Comparison of ENCODE assay signal across 23 cellular contexts in the genomic region with DNA sequence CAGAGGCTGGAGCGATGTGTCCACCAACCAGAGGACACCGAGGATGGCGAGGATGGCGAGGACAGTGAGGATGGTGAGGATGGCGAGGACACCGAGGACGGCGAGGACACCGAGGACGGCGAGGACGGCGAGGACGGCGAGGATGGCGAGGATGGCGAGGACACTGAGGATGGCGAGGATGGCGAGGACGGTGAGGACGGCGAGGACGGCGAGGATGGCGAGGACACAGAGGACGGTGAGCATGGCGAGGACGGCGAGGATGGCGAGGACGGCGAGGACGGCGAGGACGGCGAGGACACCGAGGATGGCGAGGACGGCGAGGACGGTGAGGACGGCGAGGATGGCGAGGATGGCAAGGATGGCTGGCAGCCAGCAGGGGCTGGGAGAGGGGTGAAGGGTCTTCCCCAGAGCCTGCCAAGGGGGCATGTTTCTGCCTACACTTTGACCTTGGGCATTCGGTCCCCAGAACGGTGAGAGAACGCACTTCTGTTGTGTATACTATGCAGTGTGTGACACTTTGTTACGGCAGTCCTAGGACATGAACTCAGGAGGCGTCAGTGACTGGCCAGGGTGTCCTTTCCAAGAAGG.
"Had no signal": no experiment of that assay in that cellular context is flagged by ENCODE, and none has a peak within 500 bp of the region (broad histone marks: within the 10 kb centered on the region; RNA-seq: fewer than 3 reads in every experiment).

No MANE protein-coding gene starts in this region.

- H3K27ac Mint-ChIP-seq: activated CD8-positive, alpha-beta T cell treated with anti-CD3 and anti-CD28 coated beads for 36 hours; activated naive CD4-positive, alpha-beta T cell treated with anti-CD3 and anti-CD28 coated beads, Interleukin-2, amount 50 U/mL, for 24 hours; activated T-cell treated with anti-CD3 and anti-CD28 coated beads, Interleukin-2, amount 50 U/mL, for 72 hours; T-helper 1 cell treated with Interleukin-12 subunit alpha and Interleukin-12 subunit beta and Interleukin-4 antibody, amounts not matched to agents 30 μg/mL and 1 μg/mL, for 36 hours had no signal

- H3K36me3 ChIP-seq: MG63, SJSA1 had no signal

- H3K4me1 ChIP-seq: SJSA1 had no signal

- H3K27me3 ChIP-seq: MG63, SJSA1 had no signal

- H3K4me3 Mint-ChIP-seq: activated CD8-positive, alpha-beta T cell treated with anti-CD3 and anti-CD28 coated beads for 36 hours; activated naive CD4-positive, alpha-beta T cell treated with anti-CD3 and anti-CD28 coated beads, Interleukin-2, amount 50 U/mL, for 24 hours; activated T-cell treated with anti-CD3 and anti-CD28 coated beads, Interleukin-2, amount 50 U/mL, for 72 hours; T-helper 1 cell treated with Interleukin-12 subunit alpha and Interleukin-12 subunit beta and Interleukin-4 antibody, amounts not matched to agents 30 μg/mL and 1 μg/mL, for 36 hours had no signal

- DNase-seq: activated CD4-positive, alpha-beta T cell treated with anti-CD3 and anti-CD28 coated beads for 4 hours; activated CD8-positive, alpha-beta memory T cell treated with anti-CD3 and anti-CD28 coated beads, Interleukin-2, amount 50 U/mL, for 4 hours; activated CD8-positive, alpha-beta T cell treated with anti-CD3 and anti-CD28 coated beads for 36 hours; activated naive CD4-positive, alpha-beta T cell; activated T-cell treated with anti-CD3 and anti-CD28 coated beads, Interleukin-2, amount 50 U/mL, for 72 hours; aorta; MG63; MV-4-11; NCI-H1092 treated with DMSO at 0.1 percent for 48 hours; NCI-H1417 treated with DMSO at 0.1 percent for 48 hours; NCI-H1694; NCI-H2029; NCI-H2107; NCI-H2171 treated with DMSO at 0.1 percent for 48 hours; NCI-H226; NCI-H526; NCI-H774; SW 1271 had no signal

- H3K27me3 Mint-ChIP-seq: activated naive CD4-positive, alpha-beta T cell treated with anti-CD3 and anti-CD28 coated beads, Interleukin-2, amount 50 U/mL, for 24 hours had no signal

- H3K36me3 Mint-ChIP-seq: activated naive CD4-positive, alpha-beta T cell treated with anti-CD3 and anti-CD28 coated beads, Interleukin-2, amount 50 U/mL, for 24 hours had no signal

- H3K27ac ChIP-seq: SJSA1 had no signal

- H3K9me3 ChIP-seq: MG63, SJSA1 had no signal

- H3K4me3 ChIP-seq: MG63, SJSA1 had no signal

- ATAC-seq: activated CD4-positive, CD25-positive, alpha-beta regulatory T cell treated with anti-CD3 and anti-CD28 coated beads, Interleukin-2, amount 50 U/mL, for 24 hours; activated CD8-positive, alpha-beta T cell treated with anti-CD3 and anti-CD28 coated beads for 36 hours; activated T-cell treated with anti-CD3 and anti-CD28 coated beads, Interleukin-2, amount 50 U/mL, for 72 hours; SK-N-SH treated with all-trans-retinoic acid at 6 μM for 48 hours had no signal

- H3K9me3 Mint-ChIP-seq: activated CD8-positive, alpha-beta T cell treated with anti-CD3 and anti-CD28 coated beads for 36 hours; activated naive CD4-positive, alpha-beta T cell treated with anti-CD3 and anti-CD28 coated beads, Interleukin-2, amount 50 U/mL, for 24 hours; activated T-cell treated with anti-CD3 and anti-CD28 coated beads, Interleukin-2, amount 50 U/mL, for 72 hours; T-helper 1 cell treated with Interleukin-12 subunit alpha and Interleukin-12 subunit beta and Interleukin-4 antibody, amounts not matched to agents 30 μg/mL and 1 μg/mL, for 36 hours had no signal
